ENCODE assay signal across 1 cellular context in genomic region chr17:78214016-78214705, GRCh38.
A peak's percentile ranks its signal among the peaks of the same experiment; 100 is the strongest.
TF ChIP-seq lines count a peak whose summit lies in the region.

Gene BIRC5, plus strand, starts transcription at chr17:78214253. Its CDS starts 64 bp downstream, at chr17:78214317.

TF ChIP-seq in HepG2, 621 proteins besides CTCF, POLR2A, EP300 and RAD21 (continued from another document and continues in another):
- peak; percentile 44; the same call in 1 of the 2 replicates for TF ChIP-seq THRA (CRISPR knock-in tag; IDR thresholded peaks at IDR 0.05; ENCODE audit: borderline replicate concordance)
- peak; percentile 68; the same call in 1 of the 2 replicates for TF ChIP-seq IRF9 (CRISPR knock-in tag; IDR thresholded peaks at IDR 0.05; ENCODE audit: borderline replicate concordance)
- TF ChIP-seq ARNT2 (CRISPR knock-in tag; IDR thresholded peaks at IDR 0.05; ENCODE audit: low read depth), result peak; percentile 99
- TF ChIP-seq MNT (IDR thresholded peaks at IDR 0.05), result peak; percentile 82
- peak; percentile 57; the same call in 1 of the 2 replicates for TF ChIP-seq ZNF609 (CRISPR knock-in tag; IDR thresholded peaks at IDR 0.05; ENCODE audit: borderline replicate concordance)
- TF ChIP-seq TFDP1 (CRISPR knock-in tag; IDR thresholded peaks at IDR 0.05; ENCODE audit: borderline replicate concordance), result peak; percentile 100
- peak; percentile 90; the same call in 1 of the 2 replicates for TF ChIP-seq ERF (CRISPR knock-in tag; IDR thresholded peaks at IDR 0.05)
- peak; percentile 23; the same call in 1 of the 2 replicates for TF ChIP-seq ZNF703 (CRISPR knock-in tag; IDR thresholded peaks at IDR 0.05; ENCODE audit: borderline replicate concordance)
- no peak for TF ChIP-seq EZH2 (conservative IDR thresholded peaks at IDR 0.05; ENCODE audit: low read depth, low read length)
- no peak for TF ChIP-seq ASH2L (IDR thresholded peaks at IDR 0.05; ENCODE audit: insufficient read length, low read depth, low read length)
- TF ChIP-seq NR2F6 (IDR thresholded peaks at IDR 0.05), result no peak
- TF ChIP-seq NR2F6 (CRISPR knock-in tag; IDR thresholded peaks at IDR 0.05), result 0 out of 2 replicates have a peak, but pooled peaks have one; percentile 24
- no peak for TF ChIP-seq KDM1A (CRISPR knock-in tag; IDR thresholded peaks at IDR 0.05)
- TF ChIP-seq ZZZ3 (CRISPR knock-in tag; IDR thresholded peaks at IDR 0.05; ENCODE audit: borderline replicate concordance), result 0 out of 2 replicates have a peak, but pooled peaks have one; percentile 21
- no peak for TF ChIP-seq ZFP36 (IDR thresholded peaks at IDR 0.05; ENCODE audit: borderline replicate concordance, low read depth, low read length, partially characterized antibody)
- 0 out of 2 replicates have a peak, but pooled peaks have one; percentile 27 for TF ChIP-seq MTA1 (CRISPR knock-in tag; IDR thresholded peaks at IDR 0.05; ENCODE audit: borderline replicate concordance)
- peak; percentile 19; the same call in 1 of the 2 replicates for TF ChIP-seq ZNF205 (CRISPR knock-in tag; IDR thresholded peaks at IDR 0.05)
- peak; percentile 100 for TF ChIP-seq SAP130 (CRISPR knock-in tag; IDR thresholded peaks at IDR 0.05; ENCODE audit: low read depth)
- TF ChIP-seq ATF6 (CRISPR knock-in tag; conservative IDR thresholded peaks at IDR 0.05), result no peak; the same call in 1 of the 2 replicates
- no peak for TF ChIP-seq MAFG (CRISPR knock-in tag; IDR thresholded peaks at IDR 0.05)
- peak; percentile 64; the same call in 1 of the 2 replicates for TF ChIP-seq STAT5B (CRISPR knock-in tag; IDR thresholded peaks at IDR 0.05)
- TF ChIP-seq SMARCE1 (IDR thresholded peaks at IDR 0.05; ENCODE audit: borderline replicate concordance), result no peak
- TF ChIP-seq RFX1 (IDR thresholded peaks at IDR 0.05), result no peak
- TF ChIP-seq ZNF512 (CRISPR knock-in tag; IDR thresholded peaks at IDR 0.05), result no peak; the same call in 1 of the 2 replicates
- no peak for TF ChIP-seq RARG (CRISPR knock-in tag; IDR thresholded peaks at IDR 0.05; ENCODE audit: low read depth)
- no peak for TF ChIP-seq HNRNPLL (IDR thresholded peaks at IDR 0.05; ENCODE audit: low read depth, low read length, poor library complexity, severe bottlenecking)
- no peak for TF ChIP-seq TCF12 (IDR thresholded peaks at IDR 0.05)
- TF ChIP-seq TCF12 (CRISPR knock-in tag; IDR thresholded peaks at IDR 0.05), result peak; percentile 47; the same call in 1 of the 2 replicates
- TF ChIP-seq PRDM10 (CRISPR knock-in tag; IDR thresholded peaks at IDR 0.05; ENCODE audit: low read depth), result 0 out of 2 replicates have a peak, but pooled peaks have one; percentile 58
- no peak; the same call in 1 of the 2 replicates for TF ChIP-seq ZNF782 (CRISPR knock-in tag; IDR thresholded peaks at IDR 0.05; ENCODE audit: borderline replicate concordance)
- TF ChIP-seq ZMYM2 (CRISPR knock-in tag; IDR thresholded peaks at IDR 0.05), result peak; percentile 93
- peak; percentile 90 for TF ChIP-seq ZNF776 (CRISPR knock-in tag; IDR thresholded peaks at IDR 0.05)
- TF ChIP-seq HIC2 (CRISPR knock-in tag; IDR thresholded peaks at IDR 0.05; ENCODE audit: low read depth), result peak; percentile 31; the same call in 1 of the 2 replicates
- no peak for TF ChIP-seq EHMT2 (IDR thresholded peaks at IDR 0.05; ENCODE audit: borderline replicate concordance, low read depth, low read length)
- 0 out of 2 replicates have a peak, but pooled peaks have one; percentile 89 for TF ChIP-seq ZNF101 (CRISPR knock-in tag; IDR thresholded peaks at IDR 0.05; ENCODE audit: borderline replicate concordance, low read depth)
- peak; percentile 96 for TF ChIP-seq ZNF274 (CRISPR knock-in tag; IDR thresholded peaks at IDR 0.05)
- TF ChIP-seq ZNF496 (CRISPR knock-in tag; IDR thresholded peaks at IDR 0.05; ENCODE audit: insufficient replicate concordance), result no peak
- TF ChIP-seq NPAS2 (CRISPR knock-in tag; IDR thresholded peaks at IDR 0.05; ENCODE audit: borderline replicate concordance), result no peak
- peak; percentile 56 for TF ChIP-seq FOXC1 (CRISPR knock-in tag; IDR thresholded peaks at IDR 0.05; ENCODE audit: borderline replicate concordance)
- TF ChIP-seq REPIN1 (CRISPR knock-in tag; IDR thresholded peaks at IDR 0.05; ENCODE audit: borderline replicate concordance, low read depth), result peak; percentile 82
- 0 out of 2 replicates have a peak, but pooled peaks have one; percentile 86 for TF ChIP-seq ZNF879 (CRISPR knock-in tag; IDR thresholded peaks at IDR 0.05)
